ENCODE assay signal across 10 cellular contexts in the genomic region with DNA sequence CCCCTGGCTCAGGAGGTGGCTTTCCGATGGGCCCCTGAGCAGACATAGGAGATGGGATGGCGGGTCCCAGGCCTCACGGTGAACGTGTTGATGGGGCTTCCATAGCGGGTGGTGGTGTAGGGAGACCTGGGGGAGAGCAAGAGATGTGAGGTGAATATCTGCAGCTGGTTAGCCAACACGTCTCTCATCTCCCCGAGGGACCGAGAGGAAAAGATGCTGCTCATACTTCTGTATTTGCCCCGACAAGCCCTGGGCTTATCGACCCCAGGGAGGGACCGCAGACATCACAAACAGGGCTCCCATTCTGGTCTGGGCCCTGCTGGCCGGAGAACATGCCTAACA. TPM values are rescaled to one million over a fixed set of nuclear protein-coding genes. Genes with fewer than 3 reads are reported as not detected.
DNase-seq lines count a peak whose midpoint lies in the region; ATAC-seq and TF ChIP-seq lines count a peak whose summit lies in the region.
"Had no signal": no experiment of that assay in that cellular context is flagged by ENCODE, and none has a peak within 500 bp of the region (broad histone marks: within the 10 kb centered on the region; RNA-seq: fewer than 3 reads in every experiment).

No MANE protein-coding gene starts in this region.

- CTCF ChIA-PET in activated CD8-positive, alpha-beta T cell treated with anti-CD3 and anti-CD28 coated beads for 36 hours (lab: Charles Lee), result interaction anchor here (0.6 to 3.3 kb wide), 53 partner anchors 8 to 448 kb away, joined by 3 to 50 read pairs (median 7); partner anchors contain the start of genes C6orf132, TAF8 and TOMM6

- TF ChIP-seq POLR2A in heart left ventricle (IDR thresholded peaks at IDR 0.05), result no peak
- no peak for TF ChIP-seq POLR2A in transverse colon (IDR thresholded peaks at IDR 0.05)

- H3K9me3 Mint-ChIP-seq in activated CD8-positive, alpha-beta T cell treated with anti-CD3 and anti-CD28 coated beads for 36 hours, result no peaks in the 10 kb centered on the region
- H3K9me3 Mint-ChIP-seq in immature natural killer cell, result no peaks in the 10 kb centered on the region

- peaks cover 0 to 39% (median 13%) of the 10 kb centered on the region in 12 donors for H3K4me1 ChIP-seq in heart left ventricle
- peaks cover 32 to 57% (median 42%) of the 10 kb centered on the region in 4 donors for H3K4me1 ChIP-seq in transverse colon

- DNase-seq in heart left ventricle (no peak), Right ventricle myocardium inferior (ENCODE audit: missing footprints) (no peak), immature natural killer cell (no peak), transverse colon (no peak), SKM-1 treated with dmso at 0.1 percent for 144 hours (lab: John Stamatoyannopoulos, UW; ENCODE audit: unreplicated experiment) (no peak), NCI-H526 (lab: John Stamatoyannopoulos, UW) (no peak), OCI-M2 (lab: John Stamatoyannopoulos, UW; ENCODE audit: unreplicated experiment) (no peak)
- no peak for DNase-seq in activated CD8-positive, alpha-beta T cell treated with anti-CD3 and anti-CD28 coated beads for 36 hours

- H3K36me3 Mint-ChIP-seq in activated CD8-positive, alpha-beta T cell treated with anti-CD3 and anti-CD28 coated beads for 36 hours (ENCODE audit: low read depth), result no peaks in the 10 kb centered on the region
- no peaks in the 10 kb centered on the region for H3K36me3 Mint-ChIP-seq in immature natural killer cell

- intact Hi-C loops in heart left ventricle (cut with DNase I), result loop anchor here in 1 of 10 donors (2.0 kb wide), 1 partner anchor 29 kb away; no protein-coding TSS in a partner anchor
- intact Hi-C loops in Right ventricle myocardium inferior (cut with DNase I), result loop anchor here (5.0 kb wide), 1 partner anchor 36 kb away; no protein-coding TSS in a partner anchor
- intact Hi-C loops in activated CD8-positive, alpha-beta T cell treated with anti-CD3 and anti-CD28 coated beads for 36 hours (cut with micrococcal nuclease), result loop anchor here (5.0 kb wide), 1 partner anchor 36 kb away; no protein-coding TSS in a partner anchor
- intact Hi-C loops in transverse colon (cut with DNase I; ENCODE audit: low total_unique reads), result no loop called here

- peak overlapping the region in 8 of 12 donors; percentile 47 to 64 (median 54) for H3K4me3 ChIP-seq in heart left ventricle
- H3K4me3 ChIP-seq in transverse colon, result peak overlapping the region in 1 of 4 donors; percentile 51

- 85 to 91% (median 86%) methylated on average over 12 of the region's 12 CpGs for WGBS in heart left ventricle, 4 donors
- WGBS in transverse colon (ENCODE audit: low coverage in 1 of 2), 2 donors, result 73% methylated on average over 12 of the region's 12 CpGs; no CpG with 5 or more reads in 1 of the 2 donors

- TF ChIP-seq CTCF in heart left ventricle (IDR thresholded peaks at IDR 0.05) (no peak), transverse colon (IDR thresholded peaks at IDR 0.05) (no peak)
- TF ChIP-seq CTCF in activated CD8-positive, alpha-beta T cell treated with anti-CD3 and anti-CD28 coated beads for 36 hours (IDR thresholded peaks at IDR 0.05), result no peak

- H3K9me3 ChIP-seq in heart left ventricle, result no peaks in the 10 kb centered on the region
- no peaks in the 10 kb centered on the region for H3K9me3 ChIP-seq in transverse colon
- H3K9me3 ChIP-seq: neutrophil had no signal

- H3K27me3 ChIP-seq in heart left ventricle (peaks cover 0 to 13% (median 0%) of the 10 kb centered on the region in 9 donors), transverse colon (peaks cover 9% of the 10 kb centered on the region)

- no peaks in the 10 kb centered on the region for H3K36me3 ChIP-seq in heart left ventricle
- no peaks in the 10 kb centered on the region for H3K36me3 ChIP-seq in transverse colon
- H3K36me3 ChIP-seq: neutrophil had no signal

- in situ Hi-C loops in transverse colon (cut with MboI; ENCODE audit: low pct_ligation_motif_present in 1 of 4, low pct_unique_long_range_greater_than_20kb in 1 of 4, low sequenced_read_pairs in 3 of 4), result no loop called here

- peak overlapping the region in 7 of 12 donors; percentile 2 to 64 (median 36) for H3K27ac ChIP-seq in heart left ventricle
- peak overlapping the region; percentile 23 to 65 (median 53) for H3K27ac ChIP-seq in transverse colon
- H3K27ac ChIP-seq: neutrophil had no signal

- no peaks in the 10 kb centered on the region for H3K27me3 Mint-ChIP-seq in activated CD8-positive, alpha-beta T cell treated with anti-CD3 and anti-CD28 coated beads for 36 hours
- peaks cover 0 to 5% (median 0%) of the 10 kb centered on the region in 3 donors for H3K27me3 Mint-ChIP-seq in immature natural killer cell (ENCODE audit: low read depth in 3 of 3)

- H3K4me3 Mint-ChIP-seq in activated CD8-positive, alpha-beta T cell treated with anti-CD3 and anti-CD28 coated beads for 36 hours, result peak overlapping the region; percentile 71
- peak overlapping the region; percentile 59 to 74 (median 73) for H3K4me3 Mint-ChIP-seq in immature natural killer cell

- H3K4me1 Mint-ChIP-seq in activated CD8-positive, alpha-beta T cell treated with anti-CD3 and anti-CD28 coated beads for 36 hours (ENCODE audit: low read depth), result peaks cover 26% of the 10 kb centered on the region
- H3K4me1 Mint-ChIP-seq in immature natural killer cell, result peaks cover 10 to 16% of the 10 kb centered on the region in 2 donors

- peak in 1 of 4 donors; percentile 9 for ATAC-seq in heart left ventricle
- no peak for ATAC-seq in Right ventricle myocardium inferior
- ATAC-seq in activated CD8-positive, alpha-beta T cell treated with anti-CD3 and anti-CD28 coated beads for 36 hours, result peak; percentile 6
- ATAC-seq: HCT116 had no signal

- no peak for TF ChIP-seq EP300 in transverse colon (IDR thresholded peaks at IDR 0.05; ENCODE audit: low read depth)

- POLR2A ChIA-PET in activated CD8-positive, alpha-beta T cell treated with anti-CD3 and anti-CD28 coated beads for 36 hours (lab: Charles Lee), result interaction anchor here (1.5 to 2.1 kb wide), 3 partner anchors 10 to 317 kb away, joined by 4 to 6 read pairs (median 5); partner anchors contain the start of gene TOMM6

- H3K27ac Mint-ChIP-seq in activated CD8-positive, alpha-beta T cell treated with anti-CD3 and anti-CD28 coated beads for 36 hours, result peak overlapping the region; percentile 78
- H3K27ac Mint-ChIP-seq in immature natural killer cell, result peak overlapping the region in 4 of 6 donors; percentile 34 to 86 (median 52)

RNA-seq across cellular contexts. Expression of gene C6orf132, which starts 38.7 kb away (rescaled TPM):
- total RNA-seq in heart left ventricle (1 to 10 TPM; 1.8 to 5.7 (median 2.2) TPM), Right ventricle myocardium inferior (2.0 TPM), transverse colon (10 to 100 TPM; 26.1 to 96.9 (median 43.2) TPM)
- polyA plus RNA-seq in heart left ventricle (1 to 10 TPM in 1 of 2 donors, under 1 TPM in 1; 0.30 to 3.0 TPM), immature natural killer cell (under 1 TPM in 2 of 3 donors, not detected in 1; 0.06 to 0.10 TPM)
- total RNA-seq in activated CD8-positive, alpha-beta T cell treated with anti-CD3 and anti-CD28 coated beads for 36 hours, result under 1 TPM; 0.13 to 0.18 TPM

RNA-seq across cellular contexts. Expression of gene TAF8, which starts 53.4 kb away (rescaled TPM):
- 10 to 100 TPM; 24.4 to 38.7 (median 28.4) TPM for total RNA-seq in heart left ventricle
- polyA plus RNA-seq in heart left ventricle, result 10 to 100 TPM; 18.5 to 24.7 TPM
- 31.5 TPM for total RNA-seq in Right ventricle myocardium inferior
- total RNA-seq in activated CD8-positive, alpha-beta T cell treated with anti-CD3 and anti-CD28 coated beads for 36 hours, result 10 to 100 TPM; 40.0 to 42.3 TPM
- polyA plus RNA-seq in immature natural killer cell, result 10 to 100 TPM in 2 of 3 donors, 1 to 10 TPM in 1; 8.5 to 23.0 (median 14.6) TPM
- 10 to 100 TPM; 15.3 to 36.2 (median 21.8) TPM for total RNA-seq in transverse colon
